1 cellular context compared by ENCODE assay signal in the genomic region with DNA sequence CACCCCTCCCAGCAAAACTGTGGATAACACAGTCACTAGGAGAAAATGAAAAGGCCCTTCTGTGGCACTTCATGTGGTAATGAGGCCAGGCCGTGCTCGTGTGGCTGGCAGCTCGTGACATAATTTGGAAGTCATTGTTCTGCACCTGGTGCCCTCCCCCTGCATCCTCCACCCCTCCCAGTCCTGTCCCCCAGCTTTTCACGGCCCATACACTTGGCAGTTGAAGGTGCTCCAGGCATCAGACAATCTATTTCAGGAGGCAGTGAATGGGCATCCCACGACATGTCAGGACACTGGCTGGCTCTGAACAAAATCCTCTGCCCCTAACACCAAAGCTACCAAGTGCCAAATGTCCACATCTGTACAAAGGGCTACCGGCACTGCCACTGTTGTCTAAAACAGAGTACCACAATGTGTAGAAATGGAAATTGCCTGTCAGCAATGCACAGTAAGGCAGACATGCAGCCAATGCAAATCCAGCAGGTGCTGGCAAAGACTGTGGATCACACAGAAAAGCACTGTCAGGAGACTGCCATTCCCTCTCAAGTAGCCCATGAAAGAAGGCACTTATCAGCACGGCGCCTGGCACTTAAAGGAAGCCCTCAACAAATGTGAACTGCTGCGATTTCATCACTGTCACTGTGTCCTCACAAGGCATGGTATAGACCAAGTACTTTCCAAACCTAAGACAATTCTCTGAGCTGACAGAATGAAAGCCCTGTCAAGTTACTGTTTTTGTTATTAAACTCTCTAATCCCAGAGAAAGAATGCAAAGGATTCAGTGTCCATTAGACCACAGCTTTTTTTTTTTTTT.
A peak's percentile ranks its signal among the peaks of the same experiment; 100 is the strongest.
TF ChIP-seq lines count a peak whose summit lies in the region.

No MANE protein-coding gene starts in this region.

TF ChIP-seq in HepG2, 621 proteins besides CTCF, POLR2A, EP300 and RAD21 (continues in another document):
- TF ChIP-seq, protein P1, sequence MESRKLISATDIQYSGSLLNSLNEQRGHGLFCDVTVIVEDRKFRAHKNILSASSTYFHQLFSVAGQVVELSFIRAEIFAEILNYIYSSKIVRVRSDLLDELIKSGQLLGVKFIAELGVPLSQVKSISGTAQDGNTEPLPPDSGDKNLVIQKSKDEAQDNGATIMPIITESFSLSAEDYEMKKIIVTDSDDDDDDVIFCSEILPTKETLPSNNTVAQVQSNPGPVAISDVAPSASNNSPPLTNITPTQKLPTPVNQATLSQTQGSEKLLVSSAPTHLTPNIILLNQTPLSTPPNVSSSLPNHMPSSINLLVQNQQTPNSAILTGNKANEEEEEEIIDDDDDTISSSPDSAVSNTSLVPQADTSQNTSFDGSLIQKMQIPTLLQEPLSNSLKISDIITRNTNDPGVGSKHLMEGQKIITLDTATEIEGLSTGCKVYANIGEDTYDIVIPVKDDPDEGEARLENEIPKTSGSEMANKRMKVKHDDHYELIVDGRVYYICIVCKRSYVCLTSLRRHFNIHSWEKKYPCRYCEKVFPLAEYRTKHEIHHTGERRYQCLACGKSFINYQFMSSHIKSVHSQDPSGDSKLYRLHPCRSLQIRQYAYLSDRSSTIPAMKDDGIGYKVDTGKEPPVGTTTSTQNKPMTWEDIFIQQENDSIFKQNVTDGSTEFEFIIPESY (CRISPR knock-in tag; IDR thresholded peaks at IDR 0.05): 0 out of 2 replicates have a peak, but pooled peaks have one; percentile 1
- TF ChIP-seq MAFG (CRISPR knock-in tag; IDR thresholded peaks at IDR 0.05) (no peak), GLI4 (CRISPR knock-in tag; IDR thresholded peaks at IDR 0.05; ENCODE audit: borderline replicate concordance) (no peak), HMG20A (CRISPR knock-in tag; IDR thresholded peaks at IDR 0.05; ENCODE audit: borderline replicate concordance) (no peak), YEATS2 (CRISPR knock-in tag; IDR thresholded peaks at IDR 0.05; ENCODE audit: borderline replicate concordance) (no peak), ZNF160 (CRISPR knock-in tag; IDR thresholded peaks at IDR 0.05) (no peak), ZNF234 (CRISPR knock-in tag; conservative IDR thresholded peaks at IDR 0.05) (no peak), NR2F2 (IDR thresholded peaks at IDR 0.05; ENCODE audit: borderline replicate concordance, low read depth) (no peak), ADNP (CRISPR knock-in tag; IDR thresholded peaks at IDR 0.05) (no peak), POLR2AphosphoS2 (IDR thresholded peaks at IDR 0.05; ENCODE audit: low read depth, low read length) (peak; percentile 53; the same call in 1 of the 2 replicates), NCOA1 (CRISPR knock-in tag; IDR thresholded peaks at IDR 0.05) (no peak), SIN3A (IDR thresholded peaks at IDR 0.05; ENCODE audit: borderline replicate concordance, low read depth, low read length) (no peak), CEBPB (IDR thresholded peaks at IDR 0.05; ENCODE audit: borderline replicate concordance, low read depth, low read length) (no peak), PHF21A (CRISPR knock-in tag; IDR thresholded peaks at IDR 0.05) (no peak), ZNF619 (CRISPR knock-in tag; IDR thresholded peaks at IDR 0.05) (no peak), FOSL2 (CRISPR knock-in tag; IDR thresholded peaks at IDR 0.05) (no peak), ZNF432 (CRISPR knock-in tag; IDR thresholded peaks at IDR 0.05; ENCODE audit: borderline replicate concordance) (no peak), ZFY (CRISPR knock-in tag; IDR thresholded peaks at IDR 0.05) (no peak), NONO (IDR thresholded peaks at IDR 0.05) (no peak), NONO (CRISPR knock-in tag; conservative IDR thresholded peaks at IDR 0.05) (0 out of 2 replicates have a peak, but pooled peaks have one; percentile 6), ZBTB1 (CRISPR knock-in tag; IDR thresholded peaks at IDR 0.05; ENCODE audit: borderline replicate concordance) (no peak)
- TF ChIP-seq, protein P2, sequence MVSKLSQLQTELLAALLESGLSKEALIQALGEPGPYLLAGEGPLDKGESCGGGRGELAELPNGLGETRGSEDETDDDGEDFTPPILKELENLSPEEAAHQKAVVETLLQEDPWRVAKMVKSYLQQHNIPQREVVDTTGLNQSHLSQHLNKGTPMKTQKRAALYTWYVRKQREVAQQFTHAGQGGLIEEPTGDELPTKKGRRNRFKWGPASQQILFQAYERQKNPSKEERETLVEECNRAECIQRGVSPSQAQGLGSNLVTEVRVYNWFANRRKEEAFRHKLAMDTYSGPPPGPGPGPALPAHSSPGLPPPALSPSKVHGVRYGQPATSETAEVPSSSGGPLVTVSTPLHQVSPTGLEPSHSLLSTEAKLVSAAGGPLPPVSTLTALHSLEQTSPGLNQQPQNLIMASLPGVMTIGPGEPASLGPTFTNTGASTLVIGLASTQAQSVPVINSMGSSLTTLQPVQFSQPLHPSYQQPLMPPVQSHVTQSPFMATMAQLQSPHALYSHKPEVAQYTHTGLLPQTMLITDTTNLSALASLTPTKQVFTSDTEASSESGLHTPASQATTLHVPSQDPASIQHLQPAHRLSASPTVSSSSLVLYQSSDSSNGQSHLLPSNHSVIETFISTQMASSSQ (IDR thresholded peaks at IDR 0.05; ENCODE audit: low read depth): no peak
- TF ChIP-seq, protein P2 (CRISPR knock-in tag; IDR thresholded peaks at IDR 0.05; ENCODE audit: borderline replicate concordance): no peak
- TF ChIP-seq, protein P3, sequence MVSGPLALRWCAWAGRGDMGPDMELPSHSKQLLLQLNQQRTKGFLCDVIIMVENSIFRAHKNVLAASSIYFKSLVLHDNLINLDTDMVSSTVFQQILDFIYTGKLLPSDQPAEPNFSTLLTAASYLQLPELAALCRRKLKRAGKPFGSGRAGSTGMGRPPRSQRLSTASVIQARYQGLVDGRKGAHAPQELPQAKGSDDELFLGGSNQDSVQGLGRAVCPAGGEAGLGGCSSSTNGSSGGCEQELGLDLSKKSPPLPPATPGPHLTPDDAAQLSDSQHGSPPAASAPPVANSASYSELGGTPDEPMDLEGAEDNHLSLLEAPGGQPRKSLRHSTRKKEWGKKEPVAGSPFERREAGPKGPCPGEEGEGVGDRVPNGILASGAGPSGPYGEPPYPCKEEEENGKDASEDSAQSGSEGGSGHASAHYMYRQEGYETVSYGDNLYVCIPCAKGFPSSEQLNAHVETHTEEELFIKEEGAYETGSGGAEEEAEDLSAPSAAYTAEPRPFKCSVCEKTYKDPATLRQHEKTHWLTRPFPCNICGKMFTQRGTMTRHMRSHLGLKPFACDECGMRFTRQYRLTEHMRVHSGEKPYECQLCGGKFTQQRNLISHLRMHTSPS (CRISPR knock-in tag; IDR thresholded peaks at IDR 0.05; ENCODE audit: low read depth): peak; percentile 4; the same call in 1 of the 2 replicates
- TF ChIP-seq, protein P4, sequence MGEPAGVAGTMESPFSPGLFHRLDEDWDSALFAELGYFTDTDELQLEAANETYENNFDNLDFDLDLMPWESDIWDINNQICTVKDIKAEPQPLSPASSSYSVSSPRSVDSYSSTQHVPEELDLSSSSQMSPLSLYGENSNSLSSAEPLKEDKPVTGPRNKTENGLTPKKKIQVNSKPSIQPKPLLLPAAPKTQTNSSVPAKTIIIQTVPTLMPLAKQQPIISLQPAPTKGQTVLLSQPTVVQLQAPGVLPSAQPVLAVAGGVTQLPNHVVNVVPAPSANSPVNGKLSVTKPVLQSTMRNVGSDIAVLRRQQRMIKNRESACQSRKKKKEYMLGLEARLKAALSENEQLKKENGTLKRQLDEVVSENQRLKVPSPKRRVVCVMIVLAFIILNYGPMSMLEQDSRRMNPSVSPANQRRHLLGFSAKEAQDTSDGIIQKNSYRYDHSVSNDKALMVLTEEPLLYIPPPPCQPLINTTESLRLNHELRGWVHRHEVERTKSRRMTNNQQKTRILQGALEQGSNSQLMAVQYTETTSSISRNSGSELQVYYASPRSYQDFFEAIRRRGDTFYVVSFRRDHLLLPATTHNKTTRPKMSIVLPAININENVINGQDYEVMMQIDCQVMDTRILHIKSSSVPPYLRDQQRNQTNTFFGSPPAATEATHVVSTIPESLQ (CRISPR knock-in tag; conservative IDR thresholded peaks at IDR 0.05): no peak
- TF ChIP-seq, protein P5, sequence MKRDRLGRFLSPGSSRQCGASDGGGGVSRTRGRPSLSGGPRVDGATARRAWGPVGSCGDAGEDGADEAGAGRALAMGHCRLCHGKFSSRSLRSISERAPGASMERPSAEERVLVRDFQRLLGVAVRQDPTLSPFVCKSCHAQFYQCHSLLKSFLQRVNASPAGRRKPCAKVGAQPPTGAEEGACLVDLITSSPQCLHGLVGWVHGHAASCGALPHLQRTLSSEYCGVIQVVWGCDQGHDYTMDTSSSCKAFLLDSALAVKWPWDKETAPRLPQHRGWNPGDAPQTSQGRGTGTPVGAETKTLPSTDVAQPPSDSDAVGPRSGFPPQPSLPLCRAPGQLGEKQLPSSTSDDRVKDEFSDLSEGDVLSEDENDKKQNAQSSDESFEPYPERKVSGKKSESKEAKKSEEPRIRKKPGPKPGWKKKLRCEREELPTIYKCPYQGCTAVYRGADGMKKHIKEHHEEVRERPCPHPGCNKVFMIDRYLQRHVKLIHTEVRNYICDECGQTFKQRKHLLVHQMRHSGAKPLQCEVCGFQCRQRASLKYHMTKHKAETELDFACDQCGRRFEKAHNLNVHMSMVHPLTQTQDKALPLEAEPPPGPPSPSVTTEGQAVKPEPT (CRISPR knock-in tag; IDR thresholded peaks at IDR 0.05; ENCODE audit: low read depth): no peak
- TF ChIP-seq, protein P6, sequence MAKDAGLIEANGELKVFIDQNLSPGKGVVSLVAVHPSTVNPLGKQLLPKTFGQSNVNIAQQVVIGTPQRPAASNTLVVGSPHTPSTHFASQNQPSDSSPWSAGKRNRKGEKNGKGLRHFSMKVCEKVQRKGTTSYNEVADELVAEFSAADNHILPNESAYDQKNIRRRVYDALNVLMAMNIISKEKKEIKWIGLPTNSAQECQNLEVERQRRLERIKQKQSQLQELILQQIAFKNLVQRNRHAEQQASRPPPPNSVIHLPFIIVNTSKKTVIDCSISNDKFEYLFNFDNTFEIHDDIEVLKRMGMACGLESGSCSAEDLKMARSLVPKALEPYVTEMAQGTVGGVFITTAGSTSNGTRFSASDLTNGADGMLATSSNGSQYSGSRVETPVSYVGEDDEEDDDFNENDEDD (CRISPR knock-in tag; IDR thresholded peaks at IDR 0.05; ENCODE audit: borderline replicate concordance): no peak
- TF ChIP-seq, protein P7, sequence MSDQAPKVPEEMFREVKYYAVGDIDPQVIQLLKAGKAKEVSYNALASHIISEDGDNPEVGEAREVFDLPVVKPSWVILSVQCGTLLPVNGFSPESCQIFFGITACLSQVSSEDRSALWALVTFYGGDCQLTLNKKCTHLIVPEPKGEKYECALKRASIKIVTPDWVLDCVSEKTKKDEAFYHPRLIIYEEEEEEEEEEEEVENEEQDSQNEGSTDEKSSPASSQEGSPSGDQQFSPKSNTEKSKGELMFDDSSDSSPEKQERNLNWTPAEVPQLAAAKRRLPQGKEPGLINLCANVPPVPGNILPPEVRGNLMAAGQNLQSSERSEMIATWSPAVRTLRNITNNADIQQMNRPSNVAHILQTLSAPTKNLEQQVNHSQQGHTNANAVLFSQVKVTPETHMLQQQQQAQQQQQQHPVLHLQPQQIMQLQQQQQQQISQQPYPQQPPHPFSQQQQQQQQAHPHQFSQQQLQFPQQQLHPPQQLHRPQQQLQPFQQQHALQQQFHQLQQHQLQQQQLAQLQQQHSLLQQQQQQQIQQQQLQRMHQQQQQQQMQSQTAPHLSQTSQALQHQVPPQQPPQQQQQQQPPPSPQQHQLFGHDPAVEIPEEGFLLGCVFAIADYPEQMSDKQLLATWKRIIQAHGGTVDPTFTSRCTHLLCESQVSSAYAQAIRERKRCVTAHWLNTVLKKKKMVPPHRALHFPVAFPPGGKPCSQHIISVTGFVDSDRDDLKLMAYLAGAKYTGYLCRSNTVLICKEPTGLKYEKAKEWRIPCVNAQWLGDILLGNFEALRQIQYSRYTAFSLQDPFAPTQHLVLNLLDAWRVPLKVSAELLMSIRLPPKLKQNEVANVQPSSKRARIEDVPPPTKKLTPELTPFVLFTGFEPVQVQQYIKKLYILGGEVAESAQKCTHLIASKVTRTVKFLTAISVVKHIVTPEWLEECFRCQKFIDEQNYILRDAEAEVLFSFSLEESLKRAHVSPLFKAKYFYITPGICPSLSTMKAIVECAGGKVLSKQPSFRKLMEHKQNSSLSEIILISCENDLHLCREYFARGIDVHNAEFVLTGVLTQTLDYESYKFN (CRISPR knock-in tag; conservative IDR thresholded peaks at IDR 0.05): peak; percentile 8
- TF ChIP-seq, protein P8, sequence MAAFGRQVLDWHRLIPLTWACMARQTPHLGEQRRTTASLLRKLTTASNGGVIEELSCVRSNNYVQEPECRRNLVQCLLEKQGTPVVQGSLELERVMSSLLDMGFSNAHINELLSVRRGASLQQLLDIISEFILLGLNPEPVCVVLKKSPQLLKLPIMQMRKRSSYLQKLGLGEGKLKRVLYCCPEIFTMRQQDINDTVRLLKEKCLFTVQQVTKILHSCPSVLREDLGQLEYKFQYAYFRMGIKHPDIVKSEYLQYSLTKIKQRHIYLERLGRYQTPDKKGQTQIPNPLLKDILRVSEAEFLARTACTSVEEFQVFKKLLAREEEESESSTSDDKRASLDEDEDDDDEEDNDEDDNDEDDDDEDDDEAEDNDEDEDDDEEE (CRISPR knock-in tag; IDR thresholded peaks at IDR 0.05): no peak
- TF ChIP-seq, protein P9, sequence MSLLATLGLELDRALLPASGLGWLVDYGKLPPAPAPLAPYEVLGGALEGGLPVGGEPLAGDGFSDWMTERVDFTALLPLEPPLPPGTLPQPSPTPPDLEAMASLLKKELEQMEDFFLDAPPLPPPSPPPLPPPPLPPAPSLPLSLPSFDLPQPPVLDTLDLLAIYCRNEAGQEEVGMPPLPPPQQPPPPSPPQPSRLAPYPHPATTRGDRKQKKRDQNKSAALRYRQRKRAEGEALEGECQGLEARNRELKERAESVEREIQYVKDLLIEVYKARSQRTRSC (CRISPR knock-in tag; IDR thresholded peaks at IDR 0.05; ENCODE audit: low read depth): no peak
